Comparison of ENCODE assay signal across 14 cellular contexts in the genomic region with DNA sequence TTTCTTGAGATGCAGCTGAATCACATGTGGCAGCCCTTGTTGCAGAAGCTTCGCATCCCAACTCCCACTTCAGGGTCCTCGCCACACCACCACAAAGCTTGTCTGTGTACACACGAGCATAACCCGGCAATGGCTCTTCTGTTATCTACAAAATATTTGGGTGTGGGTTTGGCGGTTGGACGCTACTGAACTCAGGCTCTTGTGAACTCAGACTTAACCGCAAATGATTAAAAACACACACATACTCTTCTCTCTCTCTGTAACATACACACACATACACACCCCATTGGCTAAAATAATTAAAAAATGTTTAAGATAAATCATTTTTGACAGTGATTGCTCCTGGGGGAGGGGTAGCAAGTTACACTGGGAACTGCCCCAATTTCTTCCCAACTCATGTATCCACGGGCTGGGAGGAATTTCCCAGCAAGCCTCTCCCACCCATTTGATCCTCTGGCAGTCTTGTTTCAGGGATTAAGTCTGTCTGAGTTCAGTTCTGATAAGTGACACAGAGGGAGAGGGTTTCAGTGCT.
DNase-seq lines count a peak whose midpoint lies in the region; ATAC-seq, FAIRE-seq and TF ChIP-seq lines count a peak whose summit lies in the region.
"Had no signal": no experiment of that assay in that cellular context is flagged by ENCODE, and none has a peak within 500 bp of the region (broad histone marks: within the 10 kb centered on the region; RNA-seq: fewer than 3 reads in every experiment).

No MANE protein-coding gene starts in this region.

- FAIRE-seq in HepG2 (lab: Jason Lieb, UNC) (no peak), urothelium cell line (lab: Jason Lieb, UNC) (no peak)
- FAIRE-seq: GM18507 had no signal

- no peak for TF ChIP-seq EP300 in HepG2 (IDR thresholded peaks at IDR 0.05; ENCODE audit: low read depth in 2 of 2, low read length in 2 of 2)
- no peak for TF ChIP-seq EP300 in HepG2 (CRISPR knock-in tag; IDR thresholded peaks at IDR 0.05; ENCODE audit: borderline replicate concordance)

- no peak overlapping the region for H3K4me3 Mint-ChIP-seq in CD4-positive, alpha-beta memory T cell
- H3K4me3 Mint-ChIP-seq: activated naive CD8-positive, alpha-beta T cell treated with anti-CD3 and anti-CD28 coated beads for 36 hours had no signal

- TF ChIP-seq POLR2A in HepG2 (IDR thresholded peaks at IDR 0.05; ENCODE audit: insufficient read depth in 1 of 2, low read depth in 2 of 2, low read length in 2 of 2) = no peak
- no peak for TF ChIP-seq POLR2A in right lobe of liver (IDR thresholded peaks at IDR 0.05)

- ATAC-seq in HepG2 = peak; percentile 51
- no peak for ATAC-seq in right lobe of liver

- peak overlapping the region; percentile 64 for H3K4me2 ChIP-seq in HepG2 (ENCODE audit: low read depth, low read length)

- H3K9ac ChIP-seq in HepG2 (ENCODE audit: insufficient read depth, low read depth, low read length) = peak overlapping the region; percentile 24; the same call in 1 of the 2 replicates

- H2AFZ ChIP-seq in HepG2 (ENCODE audit: low read length) = no peak overlapping the region

- TF ChIP-seq CTCF in HepG2 (CRISPR knock-in tag; IDR thresholded peaks at IDR 0.05) (no peak), right lobe of liver (IDR thresholded peaks at IDR 0.05) (no peak)

- no TSS peak for BruUV-seq in HepG2 (replicated peaks; lab: Mats Ljungman, UMichigan)

- H3K4me3 ChIP-seq in HepG2 (replicated peaks in 1 of 3; ENCODE audit: insufficient read depth in 1 of 3, low read depth in 2 of 3, low read length in 3 of 3) (peak overlapping the region in 2 of 3 experiments; percentile 21 to 22; a peak in 2 of 6 replicates), right lobe of liver (no peak overlapping the region)
- H3K4me3 ChIP-seq in CD4-positive, alpha-beta memory T cell (ENCODE audit: low read length in 2 of 2) = no peak overlapping the region

- H3K9me3 Mint-ChIP-seq in CD4-positive, alpha-beta memory T cell = peaks cover 0 to 5% (median 0%) of the 10 kb centered on the region in 8 donors
- H3K9me3 Mint-ChIP-seq: activated naive CD8-positive, alpha-beta T cell treated with anti-CD3 and anti-CD28 coated beads for 36 hours had no signal

- peaks cover 0 to 5% of the 10 kb centered on the region in 2 donors for H3K27me3 Mint-ChIP-seq in CD4-positive, alpha-beta memory T cell

- peaks cover 22% of the 10 kb centered on the region for H3K4me1 ChIP-seq in HepG2 (ENCODE audit: insufficient read depth, low read length)
- no peaks in the 10 kb centered on the region for H3K4me1 ChIP-seq in right lobe of liver
- no peaks in the 10 kb centered on the region for H3K4me1 ChIP-seq in CD4-positive, alpha-beta memory T cell (ENCODE audit: insufficient read depth, low read length)

- H3K27ac ChIP-seq in HepG2 (ENCODE audit: extremely low read length, insufficient read depth, low read length) (no peak overlapping the region), right lobe of liver (no peak overlapping the region)
- no peak overlapping the region for H3K27ac ChIP-seq in CD4-positive, alpha-beta memory T cell (ENCODE audit: low read depth, low read length)

- DNase-seq in HepG2 (ENCODE audit: low spot score) = peak; percentile 21
- DNase-seq in right lobe of liver = no peak
- peak; percentile 100 for DNase-seq in amniotic epithelial cell (ENCODE audit: low read depth)
- DNase-seq in glomerular visceral epithelial cell (ENCODE audit: extremely low spot score) = peak; percentile 72
- peak; percentile 74 for DNase-seq in urothelium cell line (ENCODE audit: low spot score)
- no peak for DNase-seq in SIG-M5 (lab: John Stamatoyannopoulos, UW)
- DNase-seq in NCI-H1092 (lab: John Stamatoyannopoulos, UW) = no peak
- DNase-seq in CD4-positive, alpha-beta memory T cell = no peak
- DNase-seq: activated naive CD8-positive, alpha-beta T cell treated with anti-CD3 and anti-CD28 coated beads for 36 hours; effector CD4-positive, alpha-beta T cell; NCI-H1694; stimulated activated CD4-positive, alpha-beta T cell treated with anti-CD3 and anti-CD28 coated beads, Interleukin-4, amount 100 ng/mL, for 4 hours; stimulated activated naive CD4-positive, alpha-beta T cell treated with Interleukin-2 at 50 U/mL for 16 hours had no signal

- no peaks in the 10 kb centered on the region for H3K36me3 Mint-ChIP-seq in CD4-positive, alpha-beta memory T cell
- H3K36me3 Mint-ChIP-seq: activated naive CD8-positive, alpha-beta T cell treated with anti-CD3 and anti-CD28 coated beads for 36 hours had no signal

- WGBS in HepG2 (ENCODE audit: low lambda C conversion rate) = 7% methylated on average over 6 of the region's 8 CpGs
- 67% methylated on average over 7 of the region's 8 CpGs for WGBS in right lobe of liver (ENCODE audit: insufficient coverage, low coverage, low lambda C conversion rate, missing lambda C conversion rate)

- no peaks in the 10 kb centered on the region for H3K79me2 ChIP-seq in HepG2 (ENCODE audit: insufficient read depth, low read length)

- no peaks in the 10 kb centered on the region for H3K36me3 ChIP-seq in HepG2 (replicated peaks in 1 of 2; ENCODE audit: control insufficient read depth in 1 of 2, insufficient read depth in 2 of 2, low read length in 2 of 2)
- no peaks in the 10 kb centered on the region for H3K36me3 ChIP-seq in right lobe of liver
- no peaks in the 10 kb centered on the region for H3K36me3 ChIP-seq in CD4-positive, alpha-beta memory T cell (ENCODE audit: insufficient read depth, low read length)

- H3K27ac Mint-ChIP-seq in CD4-positive, alpha-beta memory T cell = no peak overlapping the region
- H3K27ac Mint-ChIP-seq: activated naive CD8-positive, alpha-beta T cell treated with anti-CD3 and anti-CD28 coated beads for 36 hours had no signal

- CTCF ChIA-PET in HepG2 (lab: Yijun Ruan, JAX; ENCODE audit: low intra/inter-chr PET ratio, low total read pairs) = no interaction called here
- CTCF ChIA-PET in CD4-positive, alpha-beta memory T cell (lab: Charles Lee; ENCODE audit: partially characterized antibody) = no interaction called here

- peaks cover 0 to 2% (median 0%) of the 10 kb centered on the region in 4 donors for H3K4me1 Mint-ChIP-seq in CD4-positive, alpha-beta memory T cell
- H3K4me1 Mint-ChIP-seq: activated naive CD8-positive, alpha-beta T cell treated with anti-CD3 and anti-CD28 coated beads for 36 hours had no signal

- in situ Hi-C loops in HepG2 (cut with HindIII; ENCODE audit: extremely low pct_ligation_motif_present, low pct_unique_long_range_greater_than_20kb) = no loop called here

- no peaks in the 10 kb centered on the region for H3K9me3 ChIP-seq in HepG2 (ENCODE audit: low read length)
- H3K9me3 ChIP-seq in right lobe of liver = no peaks in the 10 kb centered on the region
- no peaks in the 10 kb centered on the region for H3K9me3 ChIP-seq in CD4-positive, alpha-beta memory T cell (ENCODE audit: control insufficient read depth in 1 of 2, low read length in 2 of 2)

- POLR2A ChIA-PET in HepG2 (lab: Yijun Ruan, JAX) = no interaction called here
- POLR2A ChIA-PET in CD4-positive, alpha-beta memory T cell (lab: Charles Lee; ENCODE audit: partially characterized antibody) = no interaction called here

- H4K20me1 ChIP-seq in HepG2 (ENCODE audit: insufficient read depth, low read length) = no peaks in the 10 kb centered on the region

- H3K27me3 ChIP-seq in HepG2 (ENCODE audit: control insufficient read depth in 1 of 2, insufficient read depth in 2 of 2, low read length in 2 of 2) = no peaks in the 10 kb centered on the region; a peak in 1 of 5 replicates
- H3K27me3 ChIP-seq in right lobe of liver = no peaks in the 10 kb centered on the region
- no peaks in the 10 kb centered on the region for H3K27me3 ChIP-seq in CD4-positive, alpha-beta memory T cell (ENCODE audit: insufficient read depth, low read length)

- intact Hi-C loops in HepG2 (cut with micrococcal nuclease; ENCODE audit: unreplicated experiment) = loop anchor here (5.0 to 10.0 kb wide), 3 partner anchors 61 to 111 kb away; no protein-coding TSS in a partner anchor
- intact Hi-C loops in right lobe of liver (cut with DNase I) = no loop called here
- intact Hi-C loops in CD4-positive, alpha-beta memory T cell (cut with micrococcal nuclease) = loop anchor here (5.0 kb wide), 1 partner anchor 111 kb away; no protein-coding TSS in a partner anchor

- no peak for TF ChIP-seq RAD21 in HepG2 (CRISPR knock-in tag; IDR thresholded peaks at IDR 0.05)

TF ChIP-seq in HepG2, 621 proteins besides CTCF, POLR2A, EP300 and RAD21 (continues in another document):
- TF ChIP-seq MLLT10 (CRISPR knock-in tag; IDR thresholded peaks at IDR 0.05) (no peak), ZFY (CRISPR knock-in tag; IDR thresholded peaks at IDR 0.05) (no peak), NCOR1 (IDR thresholded peaks at IDR 0.05; ENCODE audit: borderline replicate concordance, low read length) (no peak), MIER3 (CRISPR knock-in tag; IDR thresholded peaks at IDR 0.05; ENCODE audit: borderline replicate concordance) (no peak)

Comparison
In these comparisons a context has a peak if more than half of its experiments do, and no peak if none do; other contexts are left out.
1. DNase-seq: peak in HepG2 (single experiment), amniotic epithelial cell (single experiment), glomerular visceral epithelial cell (single experiment) and urothelium cell line (single experiment); none in right lobe of liver (0 of 3), SIG-M5 (single experiment), NCI-H1092 (single experiment) and CD4-positive, alpha-beta memory T cell (0 of 5).
2. H3K4me3 ChIP-seq: peak in HepG2 (2 of 3); none in right lobe of liver (0 of 3) and CD4-positive, alpha-beta memory T cell (0 of 2).
3. intact Hi-C loops: an anchor here in HepG2 (5.0 to 10.0 kb wide) and CD4-positive, alpha-beta memory T cell (5.0 kb wide); none called in right lobe of liver.